Comparison of ENCODE assay signal across 8 cellular contexts in the genomic region with DNA sequence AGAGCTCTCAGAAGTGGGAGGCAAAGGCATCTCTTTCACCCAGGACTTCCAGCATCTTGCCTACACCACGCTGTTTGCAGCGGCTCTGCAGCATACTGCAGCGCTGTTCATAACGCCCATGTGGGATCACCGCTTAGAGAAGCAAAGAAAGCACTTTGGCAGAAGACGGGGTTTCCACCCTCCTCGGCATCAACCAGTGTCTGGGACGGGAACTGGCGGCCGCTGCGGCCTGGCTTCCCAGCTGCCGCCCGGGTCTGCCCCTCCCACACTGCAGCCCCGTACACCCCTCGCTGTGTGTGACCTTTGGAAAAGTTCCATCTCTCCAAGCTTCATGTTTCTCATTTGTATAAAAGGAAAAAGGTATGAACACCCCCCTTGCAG. TPM values are rescaled to one million over a fixed set of nuclear protein-coding genes. Genes with fewer than 3 reads are reported as not detected.
DNase-seq lines count a peak whose midpoint lies in the region; ATAC-seq, FAIRE-seq and TF ChIP-seq lines count a peak whose summit lies in the region.

No MANE protein-coding gene starts in this region.

- TF ChIP-seq CTCF in HL-60 (IDR thresholded peaks at IDR 0.05; ENCODE audit: insufficient read depth, low read length) (no peak), keratinocyte (optimal IDR thresholded peaks at IDR 0.05 in 1 of 3, IDR thresholded peaks at IDR 0.05 in 1 of 3, conservative IDR thresholded peaks at IDR 0.05 in 1 of 3; ENCODE audit: extremely low read depth in 1 of 3, insufficient read depth in 2 of 3, low read length in 3 of 3) (no peak)

- DNase-seq in HL-60 (ENCODE audit: low read depth in 1 of 2, low spot score in 1 of 2) (peak in 1 of 2 experiments; percentile 55), UCSD-AML1 (lab: John Stamatoyannopoulos, UW; ENCODE audit: unreplicated experiment) (peak; percentile 47), cerebellum (ENCODE audit: low spot score) (peak; percentile 62), keratinocyte (ENCODE audit: low read depth, low spot score) (no peak), small intestine (peak; percentile 38), NCI-H1930 (lab: John Stamatoyannopoulos, UW) (no peak)

- no peak for FAIRE-seq in keratinocyte (lab: Jason Lieb, UNC)
- no peak for FAIRE-seq in small intestine (lab: Jason Lieb, UNC)

- no peaks in the 10 kb centered on the region for H3K9me1 ChIP-seq in keratinocyte (ENCODE audit: control insufficient read depth, extremely low read depth, insufficient read depth, low read length)

- dilution Hi-C loops in keratinocyte (cut with MboI; ENCODE audit: extremely low pct_ligation_motif_present, low sequenced_read_pairs), result no loop called here

- peak overlapping the region; percentile 68 for H3K4me3 ChIP-seq in HL-60 (replicated peaks; ENCODE audit: insufficient read depth, low read length)
- H3K4me3 ChIP-seq in keratinocyte (ENCODE audit: control insufficient read depth in 2 of 3, extremely low read depth in 1 of 3, insufficient read depth in 2 of 3, low read depth in 1 of 3, low read length in 3 of 3), result peak overlapping the region; percentile 56 to 82 (median 74)
- H3K4me3 ChIP-seq in small intestine (ENCODE audit: low read depth in 1 of 2, low read length in 2 of 2), result peak overlapping the region; percentile 80 to 90

- H3K4me1 ChIP-seq in ES-I3 (ENCODE audit: insufficient read depth, low read length) (no peaks in the 10 kb centered on the region), keratinocyte (ENCODE audit: control insufficient read depth, extremely low read depth, insufficient read depth, low read length) (peaks cover 20% of the 10 kb centered on the region), small intestine (ENCODE audit: control insufficient read depth in 2 of 2, insufficient read depth in 1 of 2, low read depth in 1 of 2, low read length in 1 of 2) (no peaks in the 10 kb centered on the region)

- no peaks in the 10 kb centered on the region for H3K9me3 ChIP-seq in ES-I3 (ENCODE audit: control insufficient read depth, insufficient read depth, low read length)
- no peaks in the 10 kb centered on the region for H3K9me3 ChIP-seq in keratinocyte (ENCODE audit: control insufficient read depth, low read depth, low read length)
- H3K9me3 ChIP-seq in small intestine (ENCODE audit: control insufficient read depth, low read depth), result no peaks in the 10 kb centered on the region

- H3K27me3 ChIP-seq in HL-60 (ENCODE audit: insufficient read depth, poor library complexity, severe bottlenecking) (no peaks in the 10 kb centered on the region), keratinocyte (ENCODE audit: control insufficient read depth, extremely low read depth, insufficient read depth, low read length) (no peaks in the 10 kb centered on the region), small intestine (ENCODE audit: control insufficient read depth in 2 of 2, insufficient read depth in 2 of 2, low read length in 2 of 2) (no peaks in the 10 kb centered on the region)

- H3K27ac ChIP-seq in HL-60 (replicated peaks) (peak overlapping the region; percentile 82), keratinocyte (ENCODE audit: control insufficient read depth, insufficient read depth, low read length) (peak overlapping the region; percentile 42), small intestine (ENCODE audit: low read depth in 1 of 2, low read length in 1 of 2) (peak overlapping the region; percentile 95 to 96)

- no peaks in the 10 kb centered on the region for H4K20me1 ChIP-seq in keratinocyte (ENCODE audit: control insufficient read depth, extremely low read depth, insufficient read depth, low read length)

- no peaks in the 10 kb centered on the region for H3K79me2 ChIP-seq in keratinocyte (ENCODE audit: control insufficient read depth, insufficient read depth, low read length)

- H2AFZ ChIP-seq in keratinocyte (ENCODE audit: control insufficient read depth, low read length), result peak overlapping the region; percentile 84

- H3K9ac ChIP-seq in ES-I3 (ENCODE audit: low read depth, low read length), result peak overlapping the region; percentile 75; the same call in 1 of the 2 replicates
- H3K9ac ChIP-seq in keratinocyte (ENCODE audit: control insufficient read depth, extremely low read depth, insufficient read depth, low read length), result peak overlapping the region; percentile 80

- no peak for ATAC-seq in HG02870 (IDR thresholded peaks at IDR 0.05; ENCODE audit: unreplicated experiment)

- WGBS in small intestine, 3 donors, result 1 to 4% (median 2%) methylated on average over 15 of the region's 15 CpGs

- peak overlapping the region; percentile 98 for H3K4me2 ChIP-seq in keratinocyte (ENCODE audit: control insufficient read depth, extremely low read depth, insufficient read depth, low read depth, low read length)

- H3K36me3 ChIP-seq in ES-I3 (ENCODE audit: insufficient read depth, low read length) (no peaks in the 10 kb centered on the region; the same call in 1 of the 2 replicates), keratinocyte (ENCODE audit: control insufficient read depth in 2 of 2, extremely low read depth in 1 of 2, insufficient read depth in 2 of 2, low read length in 2 of 2) (peaks cover 3 to 5% of the 10 kb centered on the region in 2 experiments), small intestine (ENCODE audit: control insufficient read depth in 2 of 2, insufficient read depth in 2 of 2, low read length in 2 of 2) (no peaks in the 10 kb centered on the region)

RNA-seq across cellular contexts. Expression of gene TIRAP, which starts 0.5 kb away (rescaled TPM):
- total RNA-seq in cerebellum, result 5.0 TPM
- polyA plus RNA-seq in keratinocyte (2.9 to 5.2 TPM (median 3.2 TPM) in 3 replicates), small intestine (10 to 100 TPM in 1 of 3 donors, 1 to 10 TPM in 2; 6.2 to 12.1 (median 8.6) TPM)
- polyA plus RNA-seq in keratinocyte (2011; ENCODE audit: low read depth), result 0.89 TPM
- polyA plus RNA-seq in keratinocyte (2011; cell fraction: cytosol; rRNA removed), result 3.0 and 4.4 TPM in 2 replicates
- 4.8 and 6.8 TPM in 2 replicates for polyA plus RNA-seq in keratinocyte (2011; cell fraction: nucleus; rRNA removed)
- polyA plus RNA-seq in keratinocyte (2012; ENCODE audit: low replicate concordance), result 2.1 and 5.7 TPM in 2 replicates
- polyA minus RNA-seq in keratinocyte, result 5.8 to 7.0 TPM (median 6.4 TPM) in 3 replicates
- 3.6 TPM for polyA minus RNA-seq in keratinocyte (2011; cell fraction: cytosol; rRNA and poly(A)+ RNA removed)
- polyA minus RNA-seq in keratinocyte (2011; cell fraction: nucleus; rRNA and poly(A)+ RNA removed), result 3.6 and 4.7 TPM in 2 replicates

RNA-seq across cellular contexts. Expression of gene FOXRED1, which starts 13.4 kb away (rescaled TPM):
- 22.0 TPM for total RNA-seq in cerebellum
- polyA plus RNA-seq in keratinocyte (16.4 to 23.1 TPM (median 20.8 TPM) in 3 replicates), small intestine (10 to 100 TPM; 13.8 to 34.2 (median 21.0) TPM)
- 2.9 TPM for polyA plus RNA-seq in keratinocyte (2011; ENCODE audit: low read depth)
- 13.8 and 17.1 TPM in 2 replicates for polyA plus RNA-seq in keratinocyte (2011; cell fraction: cytosol; rRNA removed)
- polyA plus RNA-seq in keratinocyte (2011; cell fraction: nucleus; rRNA removed), result 26.8 and 32.9 TPM in 2 replicates
- polyA plus RNA-seq in keratinocyte (2012; ENCODE audit: low replicate concordance), result 7.0 and 16.8 TPM in 2 replicates
- 12.3 to 17.1 TPM (median 16.7 TPM) in 3 replicates for polyA minus RNA-seq in keratinocyte
- polyA minus RNA-seq in keratinocyte (2011; cell fraction: cytosol; rRNA and poly(A)+ RNA removed), result 11.5 TPM
- polyA minus RNA-seq in keratinocyte (2011; cell fraction: nucleus; rRNA and poly(A)+ RNA removed), result 7.9 and 12.3 TPM in 2 replicates

RNA-seq across cellular contexts. Expression of gene SRPRA, which starts 13.7 kb away (rescaled TPM):
- 18.0 TPM for total RNA-seq in cerebellum
- polyA plus RNA-seq in keratinocyte, result 50.7 to 96.1 TPM (median 56.0 TPM) in 3 replicates
- polyA plus RNA-seq in keratinocyte (2011; ENCODE audit: low read depth), result 188 TPM
- polyA plus RNA-seq in keratinocyte (2011; cell fraction: cytosol; rRNA removed), result 40.5 and 46.1 TPM in 2 replicates
- polyA plus RNA-seq in keratinocyte (2011; cell fraction: nucleus; rRNA removed), result 157 and 166 TPM in 2 replicates
- 56.9 and 78.2 TPM in 2 replicates for polyA plus RNA-seq in keratinocyte (2012; ENCODE audit: low replicate concordance)
- polyA minus RNA-seq in keratinocyte, result 84.7 to 115 TPM (median 86.0 TPM) in 3 replicates
- polyA minus RNA-seq in keratinocyte (2011; cell fraction: cytosol; rRNA and poly(A)+ RNA removed), result 42.2 TPM
- 83.0 and 115 TPM in 2 replicates for polyA minus RNA-seq in keratinocyte (2011; cell fraction: nucleus; rRNA and poly(A)+ RNA removed)
- 10 to 100 TPM; 20.0 to 48.8 (median 22.8) TPM for polyA plus RNA-seq in small intestine

RNA-seq across cellular contexts. Expression of gene DCPS, which starts 21.5 kb away (rescaled TPM):
- 4.5 TPM for total RNA-seq in cerebellum
- 21.9 to 50.1 TPM (median 31.3 TPM) in 3 replicates for polyA plus RNA-seq in keratinocyte
- 7.5 TPM for polyA plus RNA-seq in keratinocyte (2011; ENCODE audit: low read depth)
- polyA plus RNA-seq in keratinocyte (2011; cell fraction: cytosol; rRNA removed), result 30.3 and 36.2 TPM in 2 replicates
- 19.7 and 23.6 TPM in 2 replicates for polyA plus RNA-seq in keratinocyte (2011; cell fraction: nucleus; rRNA removed)
- 16.2 and 37.3 TPM in 2 replicates for polyA plus RNA-seq in keratinocyte (2012; ENCODE audit: low replicate concordance)
- 17.2 to 41.4 TPM (median 22.7 TPM) in 3 replicates for polyA minus RNA-seq in keratinocyte
- 20.1 TPM for polyA minus RNA-seq in keratinocyte (2011; cell fraction: cytosol; rRNA and poly(A)+ RNA removed)
- 6.3 and 7.8 TPM in 2 replicates for polyA minus RNA-seq in keratinocyte (2011; cell fraction: nucleus; rRNA and poly(A)+ RNA removed)
- polyA plus RNA-seq in small intestine, result 10 to 100 TPM; 13.6 to 23.3 (median 19.2) TPM

Comparison
In these comparisons a context has a peak if more than half of its experiments do, and no peak if none do; other contexts are left out.
1. DNase-seq: peak in UCSD-AML1 (single experiment), cerebellum (single experiment) and small intestine (single experiment); none in keratinocyte (single experiment) and NCI-H1930 (0 of 2).
2. H3K27ac ChIP-seq: peak in every context shown above with its lines; median percentile 96 in small intestine; 82 in HL-60; 42 in keratinocyte.
3. Peak in every context shown above with its lines, with median percentiles within 50 percentile points of each other: H3K4me3 ChIP-seq.